Comparison of ENCODE assay signal across 9 cellular contexts in genomic region chr15:40582726-40583246, GRCh38. TPM values are rescaled to one million over a fixed set of nuclear protein-coding genes. Genes with fewer than 3 reads are reported as not detected.
DNase-seq lines count a peak whose midpoint lies in the region; ATAC-seq and TF ChIP-seq lines count a peak whose summit lies in the region.
"Had no signal": no experiment of that assay in that cellular context is flagged by ENCODE, and none has a peak within 500 bp of the region (broad histone marks: within the 10 kb centered on the region; RNA-seq: fewer than 3 reads in every experiment).

No MANE protein-coding gene starts in this region.

- no peaks in the 10 kb centered on the region for H3K27me3 ChIP-seq in H7 (ENCODE audit: control insufficient read depth, insufficient read depth, low read length)

- no peak for TF ChIP-seq CTCF in GM20000 (IDR thresholded peaks at IDR 0.05; ENCODE audit: extremely low read depth, missing control alignments)

- no peaks in the 10 kb centered on the region for H3K36me3 ChIP-seq in H7 (replicated peaks; ENCODE audit: control insufficient read depth, insufficient read depth, low read length)

- intact Hi-C loops in left colon (cut with DNase I, micrococcal nuclease), result no loop called here

- no peak overlapping the region for H3K4me3 ChIP-seq in H7 (ENCODE audit: insufficient read depth, low read depth, low read length)

- ATAC-seq in left colon (peak; percentile 58), HG02840 (IDR thresholded peaks at IDR 0.05; ENCODE audit: low FRiP score, unreplicated experiment) (no peak), GM21423 (IDR thresholded peaks at IDR 0.05; ENCODE audit: unreplicated experiment) (no peak)

- DNase-seq in A172 (ENCODE audit: low spot score) (peak; percentile 93), H7 (peak; percentile 58), SW 1271 (lab: John Stamatoyannopoulos, UW) (peak; percentile 50 to 70), left colon (no peak), middle frontal gyrus (ENCODE audit: extremely low spot score, low spot score) (no peak), GM20000 (ENCODE audit: low spot score) (no peak)
- DNase-seq: NCI-H1436 had no signal

RNA-seq across cellular contexts. Expression of gene KNL1, which starts 11.3 kb away (rescaled TPM):
- 33.6 and 40.1 TPM in 2 replicates for total RNA-seq in A172 (2014; rRNA removed; shearing (Covaris generic))
- 28.4 and 33.9 TPM in 2 replicates for total RNA-seq in H7 (2014; rRNA removed; shearing (Covaris generic))
- 1 to 10 TPM; 2.4 to 8.0 TPM for total RNA-seq in left colon

RNA-seq across cellular contexts. Expression of gene RPUSD2, which starts 13.7 kb away (rescaled TPM):
- total RNA-seq in A172 (2014; rRNA removed; shearing (Covaris generic)), result 11.8 and 19.7 TPM in 2 replicates
- total RNA-seq in H7 (2014; rRNA removed; shearing (Covaris generic)), result 30.5 and 38.1 TPM in 2 replicates
- total RNA-seq in left colon, result 1 to 10 TPM; 9.0 to 9.9 TPM

RNA-seq across cellular contexts. Expression of gene CCDC32, which starts 17.9 kb away (rescaled TPM):
- 28.8 and 30.7 TPM in 2 replicates for total RNA-seq in A172 (2014; rRNA removed; shearing (Covaris generic))
- 12.3 and 17.2 TPM in 2 replicates for total RNA-seq in H7 (2014; rRNA removed; shearing (Covaris generic))
- 10 to 100 TPM; 22.6 to 25.0 TPM for total RNA-seq in left colon

Comparison
In these comparisons a context has a peak if more than half of its experiments do, and no peak if none do; other contexts are left out.
1. DNase-seq: peak in A172 (single experiment), H7 (single experiment) and SW 1271 (2 of 2); none in left colon (0 of 2), middle frontal gyrus (single experiment) and GM20000 (single experiment).